Comparison of ENCODE assay signal across 29 cellular contexts in the genomic region with DNA sequence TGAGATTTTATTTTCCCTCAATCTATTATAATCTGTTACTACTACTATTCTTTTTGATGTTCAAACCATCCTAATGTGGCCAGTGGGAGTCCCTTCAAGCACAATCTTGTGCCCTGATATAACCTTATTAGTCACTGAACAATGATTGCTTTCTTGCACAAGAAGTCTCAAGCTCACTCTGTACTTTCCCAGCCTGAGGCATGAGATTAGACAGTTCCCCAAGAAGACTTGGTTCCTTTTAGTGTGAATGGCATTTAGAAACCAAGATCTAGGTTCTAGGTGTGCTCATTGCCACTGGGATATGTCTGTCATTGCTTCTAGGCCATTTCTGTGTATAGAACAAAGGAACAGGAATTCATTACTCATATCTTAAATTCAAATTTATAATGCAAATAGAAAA. TPM values are rescaled to one million over a fixed set of nuclear protein-coding genes. Genes with fewer than 3 reads are reported as not detected.
DNase-seq lines count a peak whose midpoint lies in the region; ATAC-seq and TF ChIP-seq lines count a peak whose summit lies in the region.
"Had no signal": no experiment of that assay in that cellular context is flagged by ENCODE, and none has a peak within 500 bp of the region (broad histone marks: within the 10 kb centered on the region; RNA-seq: fewer than 3 reads in every experiment).

No MANE protein-coding gene starts in this region.

- ATAC-seq in right lobe of liver, result no peak
- ATAC-seq in sciatic nerve, result no peak
- ATAC-seq: activated CD8-positive, alpha-beta T cell treated with anti-CD3 and anti-CD28 coated beads for 36 hours had no signal

- DNase-seq in GM12865 (ENCODE audit: low read depth), result peak; percentile 0
- peak; percentile 2 for DNase-seq in OCI-M1 (lab: John Stamatoyannopoulos, UW)
- DNase-seq in epithelial cell of proximal tubule (ENCODE audit: low read depth), result peak; percentile 50
- peak; percentile 1 for DNase-seq in kidney epithelial cell (ENCODE audit: low read depth)
- DNase-seq in right lobe of liver, result no peak
- no peak for DNase-seq in sciatic nerve (ENCODE audit: low spot score)
- DNase-seq in DMS79 treated with DMSO at 0.1 percent for 48 hours (lab: John Stamatoyannopoulos, UW), result no peak
- DNase-seq in esophagus muscularis mucosa (ENCODE audit: extremely low spot score), result no peak
- DNase-seq: ACHN; activated B cell treated with CpG ODN at 0.5 μM for 24 hours; activated CD8-positive, alpha-beta T cell treated with anti-CD3 and anti-CD28 coated beads for 36 hours; activated naive CD4-positive, alpha-beta T cell; activated T-cell treated with anti-CD3 and anti-CD28 coated beads, Interleukin-2, amount 50 U/mL, for 24 hours; amniotic stem cell; C1 segment of cervical spinal cord; dermis blood vessel endothelial cell; head of caudate nucleus; KBM-7; NCI-H187 treated with DMSO at 0.1 percent for 48 hours; NCI-H345; spleen; stimulated activated CD4-positive, alpha-beta T cell treated with anti-CD3 and anti-CD28 coated beads, Interleukin-4, amount 100 ng/mL, for 24 hours had no signal

- TF ChIP-seq EP300 in esophagus muscularis mucosa (IDR thresholded peaks at IDR 0.05), result no peak

- H3K27ac ChIP-seq in right lobe of liver (no peak overlapping the region), esophagus muscularis mucosa (replicated peaks in 1 of 4) (no peak overlapping the region)
- H3K27ac ChIP-seq: prostate gland, SK-N-MC, spleen had no signal

- TF ChIP-seq CTCF in GM12865 (IDR thresholded peaks at IDR 0.05; ENCODE audit: insufficient read depth, low read depth, low read length, missing control alignments), result no peak
- no peak for TF ChIP-seq CTCF in epithelial cell of proximal tubule (conservative IDR thresholded peaks at IDR 0.05; ENCODE audit: low read depth, low read length)
- no peak for TF ChIP-seq CTCF in kidney epithelial cell (IDR thresholded peaks at IDR 0.05; ENCODE audit: insufficient read depth, low read length, poor library complexity, severe bottlenecking)
- TF ChIP-seq CTCF in right lobe of liver (IDR thresholded peaks at IDR 0.05), result no peak
- TF ChIP-seq CTCF in esophagus muscularis mucosa (IDR thresholded peaks at IDR 0.05), result no peak

- H3K27me3 ChIP-seq in kidney epithelial cell (ENCODE audit: control insufficient read depth, insufficient read depth, low read length), result no peaks in the 10 kb centered on the region
- H3K27me3 ChIP-seq in right lobe of liver, result no peaks in the 10 kb centered on the region
- no peaks in the 10 kb centered on the region for H3K27me3 ChIP-seq in esophagus muscularis mucosa

- no peaks in the 10 kb centered on the region for H3K4me1 ChIP-seq in right lobe of liver
- no peaks in the 10 kb centered on the region for H3K4me1 ChIP-seq in esophagus muscularis mucosa
- H3K4me1 ChIP-seq: prostate gland, spleen had no signal

- H3K9me3 ChIP-seq in right lobe of liver, result no peaks in the 10 kb centered on the region
- no peaks in the 10 kb centered on the region for H3K9me3 ChIP-seq in esophagus muscularis mucosa
- H3K9me3 ChIP-seq: prostate gland, spleen had no signal

- intact Hi-C loops in right lobe of liver (cut with DNase I), result no loop called here
- intact Hi-C loops in sciatic nerve (cut with DNase I), result no loop called here
- intact Hi-C loops in esophagus muscularis mucosa (cut with DNase I), result no loop called here

- TF ChIP-seq POLR2A in right lobe of liver (IDR thresholded peaks at IDR 0.05) (no peak), esophagus muscularis mucosa (IDR thresholded peaks at IDR 0.05; ENCODE audit: low read depth) (no peak)

- H3K4me3 ChIP-seq in GM12865 (ENCODE audit: low read depth, low read length), result no peak overlapping the region
- H3K4me3 ChIP-seq in epithelial cell of proximal tubule (ENCODE audit: low read depth, low read length), result no peak overlapping the region
- no peak overlapping the region for H3K4me3 ChIP-seq in kidney epithelial cell (ENCODE audit: low read depth, low read length)
- H3K4me3 ChIP-seq in right lobe of liver, result no peak overlapping the region
- no peak overlapping the region for H3K4me3 ChIP-seq in esophagus muscularis mucosa
- H3K4me3 ChIP-seq: prostate gland, SK-N-MC, spleen had no signal

- H3K36me3 ChIP-seq in kidney epithelial cell (ENCODE audit: control insufficient read depth, insufficient read depth, low read length) (no peaks in the 10 kb centered on the region), right lobe of liver (no peaks in the 10 kb centered on the region), esophagus muscularis mucosa (no peaks in the 10 kb centered on the region)
- H3K36me3 ChIP-seq: prostate gland, spleen had no signal

RNA-seq across cellular contexts. Expression of gene RBM41, which starts 28.0 kb away (rescaled TPM):
- total RNA-seq in epithelial cell of proximal tubule (7.6 and 12.1 TPM in 2 replicates), kidney epithelial cell (13.1 and 20.8 TPM in 2 replicates), right lobe of liver (10 to 100 TPM in 1 of 6 experiments, 1 to 10 TPM in 5; 8.0 to 10.6 (median 9.6) TPM), sciatic nerve (22.7 TPM), esophagus muscularis mucosa (10 to 100 TPM; 14.1 to 18.7 (median 15.3) TPM)

RNA-seq across cellular contexts. Expression of gene NUP62CL, which starts 59.6 kb away (rescaled TPM):
- total RNA-seq in epithelial cell of proximal tubule, result 3.5 and 14.8 TPM in 2 replicates
- 1.6 and 1.8 TPM in 2 replicates for total RNA-seq in kidney epithelial cell
- 1 to 10 TPM in 2 of 6 experiments, under 1 TPM in 4; 0.13 to 1.5 (median 0.31) TPM for total RNA-seq in right lobe of liver
- total RNA-seq in sciatic nerve, result 0.62 TPM
- 1 to 10 TPM in 1 of 4 donors, not detected in 3; 1.2 TPM for total RNA-seq in esophagus muscularis mucosa
- total RNA-seq: dermis blood vessel endothelial cell, subcutaneous adipose tissue had no signal

RNA-seq across cellular contexts. Expression of gene DNAAF6, which starts 59.7 kb away (rescaled TPM):
- total RNA-seq in epithelial cell of proximal tubule, result not detected in 2 replicates
- total RNA-seq in kidney epithelial cell, result not detected in 2 replicates
- total RNA-seq in right lobe of liver, result not detected
- total RNA-seq in sciatic nerve, result not detected
- total RNA-seq in esophagus muscularis mucosa, result not detected
- total RNA-seq: activated B cell treated with CpG ODN at 0.5 μM for 24 hours; activated CD8-positive, alpha-beta T cell treated with anti-CD3 and anti-CD28 coated beads for 36 hours; cardiac septum; dermis blood vessel endothelial cell; H4; liver; spleen; subcutaneous adipose tissue; T-helper 2 cell treated with Interferon-gamma antibody and Interleukin-4, amounts not matched to agents 100 ng/mL and 5 ng/mL, for 36 hours had no signal

Comparison
In these comparisons a context has a peak if more than half of its experiments do, and no peak if none do; other contexts are left out.
1. DNase-seq: peak in GM12865 (single experiment), OCI-M1 (single experiment), epithelial cell of proximal tubule (single experiment) and kidney epithelial cell (single experiment); none in right lobe of liver (0 of 3), sciatic nerve (single experiment), DMS79 treated with DMSO at 0.1 percent for 48 hours (single experiment) and esophagus muscularis mucosa (single experiment).